Comparison of ENCODE assay signal across 1 cellular context in the genomic region with DNA sequence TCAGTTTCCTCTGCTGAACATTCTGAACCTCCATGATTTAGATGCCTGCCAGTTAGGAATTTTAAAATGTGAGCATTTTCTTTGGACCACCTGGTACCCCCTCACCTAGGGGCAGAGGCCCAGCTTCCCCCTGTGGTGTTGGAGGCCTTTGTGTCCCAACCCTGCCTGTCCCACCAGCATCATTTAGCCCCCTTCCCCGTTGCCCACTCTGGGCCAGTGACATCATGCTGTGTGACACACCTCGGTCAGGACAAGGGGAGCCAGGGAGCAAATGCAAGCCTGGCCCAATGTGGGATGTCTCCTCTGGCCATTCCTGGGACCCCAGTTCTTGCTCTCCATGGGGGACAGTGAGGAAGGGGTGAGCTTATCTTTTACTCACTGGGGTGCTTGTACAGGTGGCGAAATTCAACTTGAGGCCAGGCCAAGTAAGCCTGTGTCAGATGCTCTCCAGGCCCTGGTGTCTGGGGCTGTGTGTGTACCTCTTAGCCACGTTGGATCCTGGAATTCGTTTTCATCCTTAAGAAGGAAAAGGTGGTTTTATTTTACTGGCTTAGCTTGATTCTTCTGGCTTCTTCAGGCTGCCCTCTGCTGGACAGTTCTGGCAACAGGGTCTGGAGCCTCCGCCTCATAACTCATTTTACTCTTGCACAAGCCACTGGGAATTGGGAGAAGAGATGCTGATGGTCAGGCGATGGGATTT.
A peak's percentile ranks its signal among the peaks of the same experiment; 100 is the strongest.
TF ChIP-seq lines count a peak whose summit lies in the region.

No MANE protein-coding gene starts in this region.

TF ChIP-seq in IMR-90, 13 proteins besides CTCF, POLR2A, EP300 and RAD21:
- TF ChIP-seq MAFK (IDR thresholded peaks at IDR 0.05; ENCODE audit: low read depth, low read length) (no peak), CHD1 (IDR thresholded peaks at IDR 0.05; ENCODE audit: low read depth, low read length) (no peak), RCOR1 (IDR thresholded peaks at IDR 0.05; ENCODE audit: insufficient replicate concordance, low read length) (no peak), CEBPB (IDR thresholded peaks at IDR 0.05; ENCODE audit: low read depth, low read length) (peak; percentile 87), SMC3 (IDR thresholded peaks at IDR 0.05; ENCODE audit: low read depth, low read length) (peak; percentile 75), BHLHE40 (IDR thresholded peaks at IDR 0.05; ENCODE audit: low read depth, low read length) (no peak), MXI1 (IDR thresholded peaks at IDR 0.05; ENCODE audit: borderline replicate concordance, low read depth, low read length) (no peak), NFE2L2 (IDR thresholded peaks at IDR 0.05; ENCODE audit: low read depth, low read length) (no peak), FOS (IDR thresholded peaks at IDR 0.05; ENCODE audit: low read depth, low read length) (no peak), MAZ (IDR thresholded peaks at IDR 0.05; ENCODE audit: borderline replicate concordance, low read depth, low read length) (no peak)
- TF ChIP-seq, protein P1, sequence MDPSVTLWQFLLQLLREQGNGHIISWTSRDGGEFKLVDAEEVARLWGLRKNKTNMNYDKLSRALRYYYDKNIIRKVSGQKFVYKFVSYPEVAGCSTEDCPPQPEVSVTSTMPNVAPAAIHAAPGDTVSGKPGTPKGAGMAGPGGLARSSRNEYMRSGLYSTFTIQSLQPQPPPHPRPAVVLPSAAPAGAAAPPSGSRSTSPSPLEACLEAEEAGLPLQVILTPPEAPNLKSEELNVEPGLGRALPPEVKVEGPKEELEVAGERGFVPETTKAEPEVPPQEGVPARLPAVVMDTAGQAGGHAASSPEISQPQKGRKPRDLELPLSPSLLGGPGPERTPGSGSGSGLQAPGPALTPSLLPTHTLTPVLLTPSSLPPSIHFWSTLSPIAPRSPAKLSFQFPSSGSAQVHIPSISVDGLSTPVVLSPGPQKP (IDR thresholded peaks at IDR 0.05; ENCODE audit: borderline replicate concordance, low read depth, low read length): no peak
